1 cellular context compared by ENCODE assay signal in the genomic region with DNA sequence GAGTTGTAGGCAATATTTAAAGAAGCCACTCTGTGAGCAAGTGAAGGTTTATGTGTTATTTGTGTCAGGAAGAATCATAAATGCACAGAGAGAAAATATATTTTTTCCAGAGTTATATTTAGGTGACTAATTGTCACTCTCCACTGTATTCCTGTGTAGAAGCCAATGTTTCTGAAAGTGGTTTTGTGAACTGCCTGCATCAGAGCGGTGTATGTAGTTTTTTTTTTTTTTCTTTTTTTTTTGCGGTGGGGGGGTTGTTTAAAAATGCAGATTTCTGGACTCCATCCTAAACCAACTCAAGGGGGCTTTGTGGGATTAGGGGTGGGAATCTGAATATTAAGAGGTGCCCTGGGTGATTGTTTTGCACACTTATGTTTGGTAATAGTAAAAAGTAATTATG.
TF ChIP-seq lines count a peak whose summit lies in the region.

No MANE protein-coding gene starts in this region.

TF ChIP-seq in HEK293, 187 proteins besides CTCF, POLR2A, EP300 and RAD21 (continued from another document):
- TF ChIP-seq PRDM2 (tag by site-specific recombination; IDR thresholded peaks at IDR 0.05; ENCODE audit: borderline replicate concordance) (no peak), ZNF341 (tag by site-specific recombination; IDR thresholded peaks at IDR 0.05; ENCODE audit: low read depth) (no peak), ZNF768 (tag by site-specific recombination; IDR thresholded peaks at IDR 0.05) (no peak), ZNF555 (tag by site-specific recombination; conservative IDR thresholded peaks at IDR 0.05) (no peak), ZBTB20 (tag by site-specific recombination; IDR thresholded peaks at IDR 0.05) (peak; percentile 66), ZNF24 (tag by site-specific recombination; IDR thresholded peaks at IDR 0.05) (no peak), PATZ1 (tag by site-specific recombination; IDR thresholded peaks at IDR 0.05) (no peak), ZNF626 (tag by site-specific recombination; IDR thresholded peaks at IDR 0.05) (no peak), ZBTB7A (tag by site-specific recombination; IDR thresholded peaks at IDR 0.05; ENCODE audit: low read depth) (no peak), ZNF791 (tag by site-specific recombination; IDR thresholded peaks at IDR 0.05) (no peak), RBAK (tag by site-specific recombination; IDR thresholded peaks at IDR 0.05) (no peak)
- TF ChIP-seq, protein P1, sequence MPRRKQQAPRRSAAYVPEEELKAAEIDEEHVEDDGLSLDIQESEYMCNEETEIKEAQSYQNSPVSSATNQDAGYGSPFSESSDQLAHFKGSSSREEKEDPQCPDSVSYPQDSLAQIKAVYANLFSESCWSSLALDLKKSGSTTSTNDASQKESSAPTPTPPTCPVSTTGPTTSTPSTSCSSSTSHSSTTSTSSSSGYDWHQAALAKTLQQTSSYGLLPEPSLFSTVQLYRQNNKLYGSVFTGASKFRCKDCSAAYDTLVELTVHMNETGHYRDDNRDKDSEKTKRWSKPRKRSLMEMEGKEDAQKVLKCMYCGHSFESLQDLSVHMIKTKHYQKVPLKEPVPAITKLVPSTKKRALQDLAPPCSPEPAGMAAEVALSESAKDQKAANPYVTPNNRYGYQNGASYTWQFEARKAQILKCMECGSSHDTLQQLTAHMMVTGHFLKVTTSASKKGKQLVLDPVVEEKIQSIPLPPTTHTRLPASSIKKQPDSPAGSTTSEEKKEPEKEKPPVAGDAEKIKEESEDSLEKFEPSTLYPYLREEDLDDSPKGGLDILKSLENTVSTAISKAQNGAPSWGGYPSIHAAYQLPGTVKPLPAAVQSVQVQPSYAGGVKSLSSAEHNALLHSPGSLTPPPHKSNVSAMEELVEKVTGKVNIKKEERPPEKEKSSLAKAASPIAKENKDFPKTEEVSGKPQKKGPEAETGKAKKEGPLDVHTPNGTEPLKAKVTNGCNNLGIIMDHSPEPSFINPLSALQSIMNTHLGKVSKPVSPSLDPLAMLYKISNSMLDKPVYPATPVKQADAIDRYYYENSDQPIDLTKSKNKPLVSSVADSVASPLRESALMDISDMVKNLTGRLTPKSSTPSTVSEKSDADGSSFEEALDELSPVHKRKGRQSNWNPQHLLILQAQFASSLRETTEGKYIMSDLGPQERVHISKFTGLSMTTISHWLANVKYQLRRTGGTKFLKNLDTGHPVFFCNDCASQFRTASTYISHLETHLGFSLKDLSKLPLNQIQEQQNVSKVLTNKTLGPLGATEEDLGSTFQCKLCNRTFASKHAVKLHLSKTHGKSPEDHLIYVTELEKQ (tag by site-specific recombination; IDR thresholded peaks at IDR 0.05; ENCODE audit: borderline replicate concordance) = no peak
